8 cellular contexts compared by ENCODE assay signal in the genomic region with DNA sequence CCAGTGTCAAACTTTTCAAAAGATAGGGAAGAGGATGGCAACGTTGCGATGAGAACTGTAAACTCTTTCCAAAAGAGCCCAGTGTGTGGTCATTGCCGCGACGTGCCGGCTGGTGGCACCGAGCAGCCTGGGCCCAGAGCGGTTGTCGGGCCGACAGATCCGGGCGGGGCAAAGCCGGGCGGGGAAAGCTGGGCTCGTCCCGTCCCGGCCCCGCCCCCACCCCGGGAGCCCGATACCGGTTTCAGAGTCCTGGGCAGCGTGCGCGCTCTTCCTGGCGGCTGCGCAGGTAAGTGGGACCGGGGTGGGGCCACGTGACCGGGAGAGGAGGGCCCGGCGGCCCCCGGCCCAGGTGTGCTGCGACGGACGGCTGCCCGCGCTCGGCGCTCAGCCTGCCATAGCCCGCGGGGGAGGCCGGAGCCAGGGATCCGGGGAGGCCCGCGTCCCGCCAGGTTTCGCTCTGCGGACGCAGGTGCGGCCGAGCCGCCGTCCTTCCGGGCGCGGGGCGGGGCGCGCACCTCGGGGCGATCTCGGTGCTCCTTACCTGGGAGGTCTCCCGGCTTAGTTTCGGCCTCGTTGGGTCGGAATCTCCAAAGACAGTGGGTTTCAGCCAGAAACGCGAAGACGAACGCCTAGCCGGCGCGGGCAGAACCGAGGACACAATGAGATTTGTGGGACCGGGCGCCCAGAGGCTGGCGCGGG. TPM values are rescaled to one million over a fixed set of nuclear protein-coding genes. Genes with fewer than 3 reads are reported as not detected.
A peak's percentile ranks its signal among the peaks of the same experiment; 100 is the strongest.
DNase-seq lines count a peak whose midpoint lies in the region; ATAC-seq and TF ChIP-seq lines count a peak whose summit lies in the region.

A gene with protein sequence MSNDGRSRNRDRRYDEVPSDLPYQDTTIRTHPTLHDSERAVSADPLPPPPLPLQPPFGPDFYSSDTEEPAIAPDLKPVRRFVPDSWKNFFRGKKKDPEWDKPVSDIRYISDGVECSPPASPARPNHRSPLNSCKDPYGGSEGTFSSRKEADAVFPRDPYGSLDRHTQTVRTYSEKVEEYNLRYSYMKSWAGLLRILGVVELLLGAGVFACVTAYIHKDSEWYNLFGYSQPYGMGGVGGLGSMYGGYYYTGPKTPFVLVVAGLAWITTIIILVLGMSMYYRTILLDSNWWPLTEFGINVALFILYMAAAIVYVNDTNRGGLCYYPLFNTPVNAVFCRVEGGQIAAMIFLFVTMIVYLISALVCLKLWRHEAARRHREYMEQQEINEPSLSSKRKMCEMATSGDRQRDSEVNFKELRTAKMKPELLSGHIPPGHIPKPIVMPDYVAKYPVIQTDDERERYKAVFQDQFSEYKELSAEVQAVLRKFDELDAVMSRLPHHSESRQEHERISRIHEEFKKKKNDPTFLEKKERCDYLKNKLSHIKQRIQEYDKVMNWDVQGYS (plus strand): TSS at position 232 of the 699 bp plus-strand sequence. CDS start 4,270 bp downstream, outside the sequence.

- no peaks in the 10 kb centered on the region for H3K9me3 ChIP-seq in OCI-LY1 (ENCODE audit: low read length)
- no peaks in the 10 kb centered on the region for H3K9me3 ChIP-seq in heart left ventricle
- no peaks in the 10 kb centered on the region for H3K9me3 ChIP-seq in vagina

- H3K27me3 ChIP-seq in OCI-LY1 (ENCODE audit: insufficient read depth, low read length) (no peaks in the 10 kb centered on the region), heart left ventricle (peaks cover 0 to 8% (median 0%) of the 10 kb centered on the region in 9 donors), vagina (no peaks in the 10 kb centered on the region)

- peaks cover 22% of the 10 kb centered on the region; the same call in 1 of the 2 replicates for H3K36me3 ChIP-seq in OCI-LY1 (ENCODE audit: insufficient read depth, low read length)
- peaks cover 0 to 46% (median 24%) of the 10 kb centered on the region in 9 donors for H3K36me3 ChIP-seq in heart left ventricle
- H3K36me3 ChIP-seq in vagina, result peaks cover 0 to 18% of the 10 kb centered on the region in 2 donors

- H3K4me3 ChIP-seq in OCI-LY1 (ENCODE audit: low read depth, low read length, poor library complexity, severe bottlenecking) (peak within 1 kb of the TSS; percentile 71), heart left ventricle (peak within 1 kb of the TSS; percentile 38 to 80 (median 64)), vagina (peak within 1 kb of the TSS; percentile 47 to 82)

- H2AFZ ChIP-seq in OCI-LY1 (ENCODE audit: low read length), result no peak within 1 kb of the TSS; the same call in 1 of the 2 replicates

- H3K9me2 ChIP-seq in OCI-LY1 (ENCODE audit: low read depth, low read length), result no peaks in the 10 kb centered on the region

- peak; percentile 16 for TF ChIP-seq CTCF in GM12873 (IDR thresholded peaks at IDR 0.05; ENCODE audit: insufficient read depth, low read depth, low read length, missing control alignments)
- TF ChIP-seq CTCF in OCI-LY1 (IDR thresholded peaks at IDR 0.05; ENCODE audit: low read length), result peak; percentile 19; the same call in 1 of the 2 replicates
- peak in 7 of 12 donors; percentile 6 to 36 (median 17) for TF ChIP-seq CTCF in heart left ventricle (IDR thresholded peaks at IDR 0.05)
- TF ChIP-seq CTCF in vagina (IDR thresholded peaks at IDR 0.05), result no peak

- H3K79me2 ChIP-seq in OCI-LY1 (ENCODE audit: insufficient read depth, low read length), result no peaks in the 10 kb centered on the region

- H3K27ac ChIP-seq in OCI-LY1 (ENCODE audit: low read depth, low read length, poor library complexity, severe bottlenecking) (no peak within 1 kb of the TSS), heart left ventricle (peak within 1 kb of the TSS in 1 of 12 donors; percentile 29), vagina (peak within 1 kb of the TSS; percentile 47)

- intact Hi-C loops in heart left ventricle (cut with DNase I), result no loop called here
- intact Hi-C loops in posterior vena cava (cut with DNase I), result no loop called here
- intact Hi-C loops in vagina (cut with DNase I), result no loop called here

- DNase-seq in activated naive CD8-positive, alpha-beta T cell treated with anti-CD3 and anti-CD28 coated beads, Interleukin-2, amount 50 U/mL, for 16 hours (ENCODE audit: low read depth, low spot score), result peak; percentile 8
- DNase-seq in heart left ventricle (peak; percentile 44 to 79 (median 69)), posterior vena cava (ENCODE audit: low spot score) (peak; percentile 88), vagina (ENCODE audit: extremely low spot score in 2 of 2) (no peak)

- 8 to 36% (median 24%) methylated on average over 42 to 78 of the region's 78 CpGs for WGBS in heart left ventricle, 4 donors

- peak within 1 kb of the TSS; percentile 64 for H3K4me2 ChIP-seq in OCI-LY1 (ENCODE audit: low read length)

- H3F3A ChIP-seq in OCI-LY1 (ENCODE audit: insufficient read depth, low read length), result peaks cover 3% of the 10 kb centered on the region; the same call in 1 of the 2 replicates

- TF ChIP-seq POLR2A in heart left ventricle (IDR thresholded peaks at IDR 0.05) (no peak), vagina (IDR thresholded peaks at IDR 0.05) (no peak)

- ATAC-seq in HG02885 (IDR thresholded peaks at IDR 0.05; ENCODE audit: poor library complexity, unreplicated experiment) (peak; percentile 83), heart left ventricle (peak; percentile 78 to 96 (median 92)), GM18519 (IDR thresholded peaks at IDR 0.05; ENCODE audit: low FRiP score, unreplicated experiment) (no peak)

- peak within 1 kb of the TSS; percentile 61 for H3K9ac ChIP-seq in OCI-LY1 (ENCODE audit: low read length)

- peaks cover 19% of the 10 kb centered on the region for H3K4me1 ChIP-seq in OCI-LY1 (ENCODE audit: insufficient read depth, low read length, severe bottlenecking)
- peaks cover 0 to 10% (median 0%) of the 10 kb centered on the region in 12 donors for H3K4me1 ChIP-seq in heart left ventricle
- H3K4me1 ChIP-seq in vagina, result peaks cover 9% of the 10 kb centered on the region

- no peaks in the 10 kb centered on the region for H4K20me1 ChIP-seq in OCI-LY1 (ENCODE audit: insufficient read depth, low read length)

RNA-seq across cellular contexts. Expression of the gene that starts here (rescaled TPM):
- total RNA-seq in heart left ventricle (1 to 10 TPM in 8 of 9 donors, under 1 TPM in 1; 0.87 to 3.8 (median 1.7) TPM), posterior vena cava (under 1 TPM; 0.56 to 1.00 TPM), vagina (6.4 TPM)
- under 1 TPM; 0.27 to 0.55 TPM for polyA plus RNA-seq in heart left ventricle

Comparison
In these comparisons a context has a peak if more than half of its experiments do, and no peak if none do; other contexts are left out.
1. Peak in DNase-seq in posterior vena cava; RNA of the gene not detected or under 1 TPM.
2. CTCF ChIP-seq: peak in GM12873 (single experiment), OCI-LY1 (single experiment) and heart left ventricle (7 of 12); none in vagina (0 of 3).
3. DNase-seq: peak in activated naive CD8-positive, alpha-beta T cell treated with anti-CD3 and anti-CD28 coated beads, Interleukin-2, amount 50 U/mL, for 16 hours (single experiment) and heart left ventricle (5 of 5); none in vagina (0 of 2).
4. Peak in every context shown above with its lines, with median percentiles within 50 percentile points of each other: H3K4me3 ChIP-seq.